Comparison of ENCODE assay signal across 2 cellular contexts in genomic region chr14:93017341-93017797, GRCh38.
TF ChIP-seq lines count a peak whose summit lies in the region.

No MANE protein-coding gene starts in this region.

TF ChIP-seq in Ishikawa, 13 proteins besides CTCF, POLR2A, EP300 and RAD21:
- TF ChIP-seq NFIC (IDR thresholded peaks at IDR 0.05), result no peak
- 0 out of 2 replicates have a peak, but pooled peaks have one; percentile 26 for TF ChIP-seq USF1 (IDR thresholded peaks at IDR 0.05)
- TF ChIP-seq MAX (IDR thresholded peaks at IDR 0.05), result 0 out of 2 replicates have a peak, but pooled peaks have one; percentile 20
TF ChIP-seq in Ishikawa: peak in this region for 2.

TF ChIP-seq in H1, 55 proteins besides CTCF, POLR2A, EP300 and RAD21:
- TF ChIP-seq SP4 (IDR thresholded peaks at IDR 0.05; ENCODE audit: low read length) (no peak), NRF1 (IDR thresholded peaks at IDR 0.05; ENCODE audit: low read depth, low read length) (no peak), BRCA1 (IDR thresholded peaks at IDR 0.05; ENCODE audit: low read depth, low read length) (no peak), USF2 (IDR thresholded peaks at IDR 0.05; ENCODE audit: low read length) (no peak), MAX (IDR thresholded peaks at IDR 0.05) (peak; percentile 47), ATF3 (IDR thresholded peaks at IDR 0.05; ENCODE audit: insufficient read depth, low read depth, low read length) (no peak), CTBP2 (IDR thresholded peaks at IDR 0.05; ENCODE audit: borderline replicate concordance, insufficient read depth, insufficient read length, low read length) (no peak), E2F6 (IDR thresholded peaks at IDR 0.05) (peak; percentile 22; the same call in 1 of the 2 replicates)
TF ChIP-seq in H1: peak in this region for 2.
